1 cellular context compared by ENCODE assay signal in the genomic region with DNA sequence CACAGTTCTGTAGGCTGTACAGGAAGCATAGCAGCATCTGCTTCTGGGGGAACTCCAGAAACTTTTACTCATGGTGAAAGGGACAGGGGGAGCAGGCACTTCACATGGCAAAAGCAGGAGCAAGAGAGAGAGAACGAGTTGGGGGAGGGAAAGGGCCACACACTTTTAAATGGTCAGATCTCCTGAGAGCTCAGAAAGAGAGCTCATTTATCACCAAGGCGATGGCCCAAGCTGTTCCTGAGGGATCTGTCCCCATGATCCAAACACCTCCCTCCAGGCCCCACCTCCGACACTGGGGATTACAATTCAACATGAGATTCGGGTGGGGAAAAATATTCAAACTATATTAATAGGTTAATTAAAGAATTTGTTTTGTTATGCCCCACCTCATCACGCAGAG.
TF ChIP-seq lines count a peak whose summit lies in the region.

No MANE protein-coding gene starts in this region.

TF ChIP-seq in WTC11, 78 proteins besides CTCF, POLR2A, EP300 and RAD21 (continued from another document):
- TF ChIP-seq, protein P1, sequence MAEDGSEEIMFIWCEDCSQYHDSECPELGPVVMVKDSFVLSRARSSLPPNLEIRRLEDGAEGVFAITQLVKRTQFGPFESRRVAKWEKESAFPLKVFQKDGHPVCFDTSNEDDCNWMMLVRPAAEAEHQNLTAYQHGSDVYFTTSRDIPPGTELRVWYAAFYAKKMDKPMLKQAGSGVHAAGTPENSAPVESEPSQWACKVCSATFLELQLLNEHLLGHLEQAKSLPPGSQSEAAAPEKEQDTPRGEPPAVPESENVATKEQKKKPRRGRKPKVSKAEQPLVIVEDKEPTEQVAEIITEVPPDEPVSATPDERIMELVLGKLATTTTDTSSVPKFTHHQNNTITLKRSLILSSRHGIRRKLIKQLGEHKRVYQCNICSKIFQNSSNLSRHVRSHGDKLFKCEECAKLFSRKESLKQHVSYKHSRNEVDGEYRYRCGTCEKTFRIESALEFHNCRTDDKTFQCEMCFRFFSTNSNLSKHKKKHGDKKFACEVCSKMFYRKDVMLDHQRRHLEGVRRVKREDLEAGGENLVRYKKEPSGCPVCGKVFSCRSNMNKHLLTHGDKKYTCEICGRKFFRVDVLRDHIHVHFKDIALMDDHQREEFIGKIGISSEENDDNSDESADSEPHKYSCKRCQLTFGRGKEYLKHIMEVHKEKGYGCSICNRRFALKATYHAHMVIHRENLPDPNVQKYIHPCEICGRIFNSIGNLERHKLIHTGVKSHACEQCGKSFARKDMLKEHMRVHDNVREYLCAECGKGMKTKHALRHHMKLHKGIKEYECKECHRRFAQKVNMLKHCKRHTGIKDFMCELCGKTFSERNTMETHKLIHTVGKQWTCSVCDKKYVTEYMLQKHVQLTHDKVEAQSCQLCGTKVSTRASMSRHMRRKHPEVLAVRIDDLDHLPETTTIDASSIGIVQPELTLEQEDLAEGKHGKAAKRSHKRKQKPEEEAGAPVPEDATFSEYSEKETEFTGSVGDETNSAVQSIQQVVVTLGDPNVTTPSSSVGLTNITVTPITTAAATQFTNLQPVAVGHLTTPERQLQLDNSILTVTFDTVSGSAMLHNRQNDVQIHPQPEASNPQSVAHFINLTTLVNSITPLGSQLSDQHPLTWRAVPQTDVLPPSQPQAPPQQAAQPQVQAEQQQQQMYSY (CRISPR knock-in tag; IDR thresholded peaks at IDR 0.05): no peak
- TF ChIP-seq, protein P2, sequence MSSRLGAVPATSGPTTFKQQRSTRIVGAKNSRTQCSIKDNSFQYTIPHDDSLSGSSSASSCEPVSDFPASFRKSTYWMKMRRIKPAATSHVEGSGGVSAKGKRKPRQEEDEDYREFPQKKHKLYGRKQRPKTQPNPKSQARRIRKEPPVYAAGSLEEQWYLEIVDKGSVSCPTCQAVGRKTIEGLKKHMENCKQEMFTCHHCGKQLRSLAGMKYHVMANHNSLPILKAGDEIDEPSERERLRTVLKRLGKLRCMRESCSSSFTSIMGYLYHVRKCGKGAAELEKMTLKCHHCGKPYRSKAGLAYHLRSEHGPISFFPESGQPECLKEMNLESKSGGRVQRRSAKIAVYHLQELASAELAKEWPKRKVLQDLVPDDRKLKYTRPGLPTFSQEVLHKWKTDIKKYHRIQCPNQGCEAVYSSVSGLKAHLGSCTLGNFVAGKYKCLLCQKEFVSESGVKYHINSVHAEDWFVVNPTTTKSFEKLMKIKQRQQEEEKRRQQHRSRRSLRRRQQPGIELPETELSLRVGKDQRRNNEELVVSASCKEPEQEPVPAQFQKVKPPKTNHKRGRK (CRISPR knock-in tag; IDR thresholded peaks at IDR 0.05; ENCODE audit: borderline replicate concordance): no peak
- TF ChIP-seq MXD4 (CRISPR knock-in tag; IDR thresholded peaks at IDR 0.05; ENCODE audit: borderline replicate concordance): no peak
- no peak for TF ChIP-seq FOXJ3 (CRISPR knock-in tag; IDR thresholded peaks at IDR 0.05; ENCODE audit: borderline replicate concordance)
- no peak for TF ChIP-seq JAZF1 (CRISPR knock-in tag; IDR thresholded peaks at IDR 0.05)
- no peak for TF ChIP-seq SMAD3 (CRISPR knock-in tag; IDR thresholded peaks at IDR 0.05; ENCODE audit: borderline replicate concordance)
- no peak for TF ChIP-seq ZNF138 (CRISPR knock-in tag; conservative IDR thresholded peaks at IDR 0.05)
- TF ChIP-seq, protein P3, sequence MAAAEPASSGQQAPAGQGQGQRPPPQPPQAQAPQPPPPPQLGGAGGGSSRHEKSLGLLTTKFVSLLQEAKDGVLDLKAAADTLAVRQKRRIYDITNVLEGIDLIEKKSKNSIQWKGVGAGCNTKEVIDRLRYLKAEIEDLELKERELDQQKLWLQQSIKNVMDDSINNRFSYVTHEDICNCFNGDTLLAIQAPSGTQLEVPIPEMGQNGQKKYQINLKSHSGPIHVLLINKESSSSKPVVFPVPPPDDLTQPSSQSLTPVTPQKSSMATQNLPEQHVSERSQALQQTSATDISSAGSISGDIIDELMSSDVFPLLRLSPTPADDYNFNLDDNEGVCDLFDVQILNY (CRISPR knock-in tag; IDR thresholded peaks at IDR 0.05): no peak
- no peak for TF ChIP-seq ZNF121 (CRISPR knock-in tag; IDR thresholded peaks at IDR 0.05)
